ENCODE assay signal across 8 cellular contexts in genomic region chr11:57426439-57426753, GRCh38. TPM values are rescaled to one million over a fixed set of nuclear protein-coding genes. Genes with fewer than 3 reads are reported as not detected.
DNase-seq lines count a peak whose midpoint lies in the region; ATAC-seq lines count a peak whose summit lies in the region.

No MANE protein-coding gene starts in this region.

- H3K27ac Mint-ChIP-seq in stimulated activated memory B cell treated with anti-CD40 and anti-IgM and Interleukin-4, amounts not matched to agents 10 μg/mL and 1 μg/mL and 100 μg/mL, for 72 hours, result peak overlapping the region; percentile 91

- no peaks in the 10 kb centered on the region for H3K27me3 Mint-ChIP-seq in activated T-cell treated with anti-CD3 and anti-CD28 coated beads, Interleukin-2, amount 50 U/mL, for 4 hours (ENCODE audit: low read depth)
- H3K27me3 Mint-ChIP-seq in stimulated activated memory B cell treated with anti-CD40 and anti-IgM and Interleukin-4, amounts not matched to agents 10 μg/mL and 1 μg/mL and 100 μg/mL, for 72 hours, result no peaks in the 10 kb centered on the region

- peak overlapping the region; percentile 90 for H3K4me3 Mint-ChIP-seq in activated T-cell treated with anti-CD3 and anti-CD28 coated beads, Interleukin-2, amount 50 U/mL, for 4 hours
- H3K4me3 Mint-ChIP-seq in stimulated activated memory B cell treated with anti-CD40 and anti-IgM and Interleukin-4, amounts not matched to agents 10 μg/mL and 1 μg/mL and 100 μg/mL, for 72 hours, result peak overlapping the region; percentile 93

- peaks cover 51% of the 10 kb centered on the region for H3K4me1 Mint-ChIP-seq in activated T-cell treated with anti-CD3 and anti-CD28 coated beads, Interleukin-2, amount 50 U/mL, for 4 hours (ENCODE audit: low read depth)
- H3K4me1 Mint-ChIP-seq in stimulated activated memory B cell treated with anti-CD40 and anti-IgM and Interleukin-4, amounts not matched to agents 10 μg/mL and 1 μg/mL and 100 μg/mL, for 72 hours, result peaks cover 53% of the 10 kb centered on the region

- WGBS in iPS DF 6.9 (ENCODE audit: insufficient coverage, insufficient read length), result no CpG with 5 or more reads among the region's 9 CpGs

- peak overlapping the region; percentile 37; the same call in 1 of the 2 replicates for H3K4me3 ChIP-seq in iPS DF 6.9 (ENCODE audit: low read length)

- H3K9me3 ChIP-seq in iPS DF 6.9 (ENCODE audit: control insufficient read depth, insufficient read depth, low read length), result no peaks in the 10 kb centered on the region

- H3K27me3 ChIP-seq in iPS DF 6.9 (ENCODE audit: control insufficient read depth, insufficient read depth, low read length), result no peaks in the 10 kb centered on the region

- ATAC-seq in activated T-cell treated with anti-CD3 and anti-CD28 coated beads, Interleukin-2, amount 50 U/mL, for 4 hours, result no peak
- no peak for ATAC-seq in stimulated activated memory B cell treated with anti-CD40 and anti-IgM and Interleukin-4, amounts not matched to agents 10 μg/mL and 1 μg/mL and 100 μg/mL, for 72 hours

- peaks cover 44% of the 10 kb centered on the region for H3K36me3 Mint-ChIP-seq in activated T-cell treated with anti-CD3 and anti-CD28 coated beads, Interleukin-2, amount 50 U/mL, for 4 hours (ENCODE audit: insufficient read depth)
- H3K36me3 Mint-ChIP-seq in stimulated activated memory B cell treated with anti-CD40 and anti-IgM and Interleukin-4, amounts not matched to agents 10 μg/mL and 1 μg/mL and 100 μg/mL, for 72 hours, result peaks cover 36% of the 10 kb centered on the region

- H3K36me3 ChIP-seq in iPS DF 6.9 (ENCODE audit: control insufficient read depth, insufficient read depth, low read length), result 0 out of 2 replicates have a peak, but pooled peaks cover 3% of the 10 kb centered on the region

- peak; percentile 21 for DNase-seq in activated naive CD4-positive, alpha-beta T cell treated with Interleukin-2 at 50 U/mL for 16 hours
- DNase-seq in activated naive CD4-positive, alpha-beta T cell (lab: John Stamatoyannopoulos, UW), result no peak
- DNase-seq in activated T-cell treated with anti-CD3 and anti-CD28 coated beads, Interleukin-2, amount 50 U/mL, for 4 hours, result no peak
- no peak for DNase-seq in iPS DF 6.9 (ENCODE audit: low read depth, low spot score)
- DNase-seq in T-helper 9 cell, result no peak
- no peak for DNase-seq in NOMO-1 treated with DMSO at 0.1 percent for 48 hours (lab: John Stamatoyannopoulos, UW; ENCODE audit: unreplicated experiment)
- no peak for DNase-seq in OCI-M1 (lab: John Stamatoyannopoulos, UW)

- peaks cover 3% of the 10 kb centered on the region; the same call in 1 of the 2 replicates for H3K4me1 ChIP-seq in iPS DF 6.9 (ENCODE audit: control insufficient read depth, insufficient read depth, low read length)

- no peak overlapping the region for H3K27ac ChIP-seq in iPS DF 6.9 (ENCODE audit: low read length)

- no peaks in the 10 kb centered on the region for H3K9me3 Mint-ChIP-seq in activated T-cell treated with anti-CD3 and anti-CD28 coated beads, Interleukin-2, amount 50 U/mL, for 4 hours
- no peaks in the 10 kb centered on the region for H3K9me3 Mint-ChIP-seq in stimulated activated memory B cell treated with anti-CD40 and anti-IgM and Interleukin-4, amounts not matched to agents 10 μg/mL and 1 μg/mL and 100 μg/mL, for 72 hours

RNA-seq across cellular contexts. Expression of gene SLC43A3, which starts 0.5 kb away (rescaled TPM):
- 100 to 1,000 TPM; 508 to 551 (median 529) TPM for total RNA-seq in activated T-cell treated with anti-CD3 and anti-CD28 coated beads, Interleukin-2, amount 50 U/mL, for 4 hours

RNA-seq across cellular contexts. Expression of gene RTN4RL2, which starts 33.9 kb away (rescaled TPM):
- total RNA-seq in activated T-cell treated with anti-CD3 and anti-CD28 coated beads, Interleukin-2, amount 50 U/mL, for 4 hours, result under 1 TPM; 0.16 to 0.33 (median 0.27) TPM

RNA-seq across cellular contexts. Expression of gene PRG2, which starts 35.9 kb away (rescaled TPM):
- total RNA-seq in activated T-cell treated with anti-CD3 and anti-CD28 coated beads, Interleukin-2, amount 50 U/mL, for 4 hours, result 1 to 10 TPM; 1.8 to 2.7 (median 2.5) TPM

RNA-seq across cellular contexts. Expression of gene PRG3, which starts 45.4 kb away (rescaled TPM):
- total RNA-seq in activated T-cell treated with anti-CD3 and anti-CD28 coated beads, Interleukin-2, amount 50 U/mL, for 4 hours, result not detected
